Comparison of ENCODE assay signal across 9 cellular contexts in the genomic region with DNA sequence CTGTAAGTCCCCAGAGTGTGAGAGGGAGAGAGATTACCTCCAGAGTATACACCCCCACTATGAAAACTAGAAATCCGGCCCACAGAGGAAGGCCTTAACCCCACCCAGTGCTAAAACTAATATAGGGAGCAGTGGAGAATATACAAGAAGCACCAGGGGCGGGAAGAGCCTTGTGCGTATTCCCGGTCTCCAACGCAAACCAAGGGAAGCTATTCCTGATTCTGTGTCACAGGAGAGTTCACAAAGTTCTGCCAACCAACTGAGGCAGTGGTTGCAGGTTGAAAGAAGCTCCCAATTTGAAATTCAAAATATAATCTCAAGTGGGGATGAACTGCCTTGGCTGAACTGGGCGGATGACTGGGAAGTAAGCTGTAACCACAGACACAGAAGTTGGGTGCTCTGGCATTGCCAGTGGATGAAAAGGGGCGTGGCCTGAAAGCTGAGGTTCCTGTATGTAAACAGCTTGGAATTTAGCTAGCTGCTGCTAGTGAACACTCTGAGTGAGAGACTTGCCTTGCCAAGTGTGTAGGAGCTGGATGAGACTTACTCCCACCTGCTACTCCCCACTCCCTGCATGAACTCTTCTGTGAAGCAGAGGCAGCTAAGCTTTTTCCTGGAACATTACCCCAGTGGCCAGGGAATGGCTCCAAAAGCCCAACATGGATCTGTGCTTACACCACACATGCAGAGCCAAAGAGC. TPM values are rescaled to one million over a fixed set of nuclear protein-coding genes. Genes with fewer than 3 reads are reported as not detected.
DNase-seq lines count a peak whose midpoint lies in the region; ATAC-seq and TF ChIP-seq lines count a peak whose summit lies in the region.
"Had no signal": no experiment of that assay in that cellular context is flagged by ENCODE, and none has a peak within 500 bp of the region (broad histone marks: within the 10 kb centered on the region; RNA-seq: fewer than 3 reads in every experiment).

No MANE protein-coding gene starts in this region.

- no peak overlapping the region for H2AFZ ChIP-seq in OCI-LY7 (ENCODE audit: low read length)

- peaks cover 3% of the 10 kb centered on the region; the same call in 1 of the 2 replicates for H3K9me3 ChIP-seq in AG04450 (ENCODE audit: control insufficient read depth, insufficient read depth, low read length)
- no peaks in the 10 kb centered on the region for H3K9me3 ChIP-seq in left lung
- H3K9me3 ChIP-seq in OCI-LY7 (ENCODE audit: low read length): peaks cover 22% of the 10 kb centered on the region

- H4K20me1 ChIP-seq in OCI-LY7 (ENCODE audit: insufficient read depth, low read length): no peaks in the 10 kb centered on the region

- H3K79me2 ChIP-seq in OCI-LY7 (ENCODE audit: insufficient read depth, low read depth, low read length): peaks cover 56% of the 10 kb centered on the region; the same call in 1 of the 2 replicates

- H3K36me3 ChIP-seq in left lung (no peaks in the 10 kb centered on the region), OCI-LY7 (ENCODE audit: insufficient read depth, low read length) (peaks cover 19% of the 10 kb centered on the region)

- no peak overlapping the region for H3K4me2 ChIP-seq in OCI-LY7 (ENCODE audit: low read length)

- TF ChIP-seq CTCF in AG04450 (IDR thresholded peaks at IDR 0.05; ENCODE audit: low read depth, low read length): no peak
- no peak for TF ChIP-seq CTCF in left lung (IDR thresholded peaks at IDR 0.05)
- TF ChIP-seq CTCF in OCI-LY7 (conservative IDR thresholded peaks at IDR 0.05; ENCODE audit: low read length): no peak

- intact Hi-C loops in left lung (cut with DNase I): no loop called here
- intact Hi-C loops in OCI-LY7 (cut with micrococcal nuclease; ENCODE audit: unreplicated experiment): no loop called here

- no peaks in the 10 kb centered on the region for H3K27me3 ChIP-seq in AG04450 (ENCODE audit: control insufficient read depth, insufficient read depth, low read length)
- H3K27me3 ChIP-seq in left lung: no peaks in the 10 kb centered on the region

- peak; percentile 86 for ATAC-seq in left lung

- no TSS peak for BruUV-seq in OCI-LY7 (replicated peaks; lab: Mats Ljungman, UMichigan)

- POLR2A ChIA-PET in AG04450 (lab: Yijun Ruan, JAX) (interaction anchor here (0.6 to 1.0 kb wide), 3 partner anchors 10 to 120 kb away, joined by 3 to 5 read pairs (median 4); no protein-coding TSS in a partner anchor), OCI-LY7 (lab: Charles Lee) (interaction anchor here (0.6 to 1.5 kb wide), 6 partner anchors 10 to 346 kb away, joined by 3 to 4 read pairs (median 3); no protein-coding TSS in a partner anchor), HEK293T (lab: Yijun Ruan, JAX) (no interaction called here)

- H3K27ac ChIP-seq in AG04450 (ENCODE audit: low read depth, low read length): peak overlapping the region; percentile 1
- H3K27ac ChIP-seq in caudate nucleus (ENCODE audit: low read depth, low read length): no peak overlapping the region
- H3K27ac ChIP-seq in left lung: no peak overlapping the region
- H3K27ac ChIP-seq in OCI-LY7 (ENCODE audit: low read depth, low read length, poor library complexity, severe bottlenecking): no peak overlapping the region

- H3K4me1 ChIP-seq in left lung: peaks cover 8 to 41% of the 10 kb centered on the region in 2 donors
- H3K4me1 ChIP-seq in OCI-LY7 (ENCODE audit: insufficient read depth, low read length, poor library complexity, severe bottlenecking): peaks cover 43% of the 10 kb centered on the region

- H3K4me3 ChIP-seq in AG04450 (ENCODE audit: low read depth, low read length): no peak overlapping the region
- H3K4me3 ChIP-seq in left lung: no peak overlapping the region
- H3K4me3 ChIP-seq in OCI-LY7 (ENCODE audit: low read depth, low read length, poor library complexity, severe bottlenecking): no peak overlapping the region

- H3K9me2 ChIP-seq in OCI-LY7 (ENCODE audit: insufficient read depth, low read length): no peaks in the 10 kb centered on the region

- DNase-seq in AG04450 (ENCODE audit: low read depth, low spot score) (peak; percentile 26), Kasumi-1 (lab: John Stamatoyannopoulos, UW) (peak; percentile 84 to 86), caudate nucleus (lab: John Stamatoyannopoulos, UW) (peak in 31 of 61 donors; percentile 1 to 63 (median 30)), left lung (peak in 1 of 2 donors; percentile 73), NCI-H748 (lab: John Stamatoyannopoulos, UW; ENCODE audit: unreplicated experiment) (no peak), GOT3 (lab: John Stamatoyannopoulos, UW) (no peak), OCI-LY7 (ENCODE audit: low spot score) (no peak), HEK293T (ENCODE audit: extremely low spot score) (no peak)
- DNase-seq: CD4-positive, CD25-positive, alpha-beta regulatory T cell had no signal

- CTCF ChIA-PET in AG04450 (lab: Charles Lee): interaction anchor here (1.0 to 1.5 kb wide), 2 partner anchors 23 to 114 kb away, joined by 3 read pairs; no protein-coding TSS in a partner anchor
- CTCF ChIA-PET in OCI-LY7 (lab: Charles Lee; ENCODE audit: unreplicated experiment): no interaction called here
- CTCF ChIA-PET in HEK293T (lab: Yijun Ruan, JAX): interaction anchor here (0.6 kb wide), 1 partner anchor 247 kb away, joined by 5 read pairs; no protein-coding TSS in a partner anchor

TF ChIP-seq in HEK293T, 16 proteins besides CTCF, POLR2A, EP300 and RAD21:
- no peak for TF ChIP-seq HDGF (IDR thresholded peaks at IDR 0.05; ENCODE audit: borderline replicate concordance)
- no peak for TF ChIP-seq LEF1 (IDR thresholded peaks at IDR 0.05; ENCODE audit: borderline replicate concordance)
- no peak for TF ChIP-seq FOXA1 (IDR thresholded peaks at IDR 0.05)
- no peak for TF ChIP-seq ELF4 (IDR thresholded peaks at IDR 0.05)
- TF ChIP-seq BHLHE40 (IDR thresholded peaks at IDR 0.05; ENCODE audit: borderline replicate concordance): no peak
- TF ChIP-seq ARNT (IDR thresholded peaks at IDR 0.05): no peak
- no peak for TF ChIP-seq NFRKB (IDR thresholded peaks at IDR 0.05)
- TF ChIP-seq FOXK2 (IDR thresholded peaks at IDR 0.05): no peak

RNA-seq across cellular contexts. Expression of gene ELF2, which starts 32.7 kb away (rescaled TPM):
- 30.0 and 40.4 TPM in 2 replicates for polyA plus RNA-seq in AG04450 (2011; rRNA removed)
- polyA minus RNA-seq in AG04450 (2011; rRNA and poly(A)+ RNA removed): 39.2 and 49.6 TPM in 2 replicates
- total RNA-seq in left lung (10 to 100 TPM; 37.3 to 42.6 TPM), OCI-LY7 (2022) (57.0 and 62.0 TPM in 2 replicates)
- 49.1 and 49.6 TPM in 2 replicates for total RNA-seq in OCI-LY7 (2014; rRNA removed; shearing (Covaris generic))

Comparison
In these comparisons a context has a peak if more than half of its experiments do, and no peak if none do; other contexts are left out.
1. DNase-seq: peak in AG04450 (single experiment), Kasumi-1 (2 of 2) and caudate nucleus (31 of 61); none in NCI-H748 (single experiment), GOT3 (single experiment), OCI-LY7 (single experiment) and HEK293T (single experiment).